In genomic region chr7:6615853-6616555, GRCh38 we compare ENCODE assay signal across 8 cellular contexts. TPM values are rescaled to one million over a fixed set of nuclear protein-coding genes. Genes with fewer than 3 reads are reported as not detected.
DNase-seq lines count a peak whose midpoint lies in the region; ATAC-seq, FAIRE-seq and TF ChIP-seq lines count a peak whose summit lies in the region.

No MANE protein-coding gene starts in this region.

- H2AFZ ChIP-seq in OCI-LY3 (ENCODE audit: low read depth, low read length) (no peak overlapping the region), neural cell (ENCODE audit: low read depth, low read length) (peak overlapping the region; percentile 51)

- H3K27me3 ChIP-seq in OCI-LY3 (ENCODE audit: low read depth, low read length) = no peaks in the 10 kb centered on the region
- H3K27me3 ChIP-seq in esophagus (ENCODE audit: control insufficient read depth in 1 of 2, insufficient read depth in 2 of 2, low read length in 2 of 2) = peaks cover 0 to 4% of the 10 kb centered on the region in 2 donors
- no peaks in the 10 kb centered on the region for H3K27me3 ChIP-seq in neural cell (ENCODE audit: insufficient read depth, low read depth, low read length)

- 12 to 13% methylated on average over 41 to 45 of the region's 45 CpGs for WGBS in esophagus, 2 donors

- no peak overlapping the region for H3K27ac ChIP-seq in OCI-LY3 (ENCODE audit: low read length)
- H3K27ac ChIP-seq in esophagus (ENCODE audit: low read depth in 2 of 2, low read length in 1 of 2) = no peak overlapping the region
- H3K27ac ChIP-seq in neural cell (ENCODE audit: low read length) = no peak overlapping the region

- H3K4me3 ChIP-seq in OCI-LY3 (ENCODE audit: low read length) (peak overlapping the region; percentile 56), esophagus (ENCODE audit: low read depth in 1 of 2, low read length in 2 of 2) (peak overlapping the region; percentile 58 to 59), neural cell (ENCODE audit: low read length) (peak overlapping the region; percentile 94)

- no peaks in the 10 kb centered on the region for H3F3A ChIP-seq in neural cell (ENCODE audit: insufficient read depth, low read length, poor library complexity, severe bottlenecking)

- TF ChIP-seq RAD21 in neural cell (conservative IDR thresholded peaks at IDR 0.05) = no peak

- no peaks in the 10 kb centered on the region for H3K36me3 ChIP-seq in OCI-LY3 (replicated peaks; ENCODE audit: low read depth, low read length)
- H3K36me3 ChIP-seq in esophagus (ENCODE audit: control insufficient read depth in 2 of 2, insufficient read depth in 2 of 2, low read length in 1 of 2) = no peaks in the 10 kb centered on the region
- H3K36me3 ChIP-seq in neural cell (ENCODE audit: insufficient read depth, low read length) = no peaks in the 10 kb centered on the region

- DNase-seq in DMS153 treated with DMSO at 0.1 percent for 48 hours (lab: John Stamatoyannopoulos, UW; ENCODE audit: unreplicated experiment) = peak; percentile 36
- DNase-seq in frontal cortex (ENCODE audit: low spot score in 2 of 2) = no peak
- DNase-seq in SIG-M5 treated with dmso at 0.1 percent for 504 hours (lab: John Stamatoyannopoulos, UW; ENCODE audit: unreplicated experiment) = no peak
- DNase-seq in GF-D8 (lab: John Stamatoyannopoulos, UW) = no peak

- ATAC-seq in HG03521 (IDR thresholded peaks at IDR 0.05; ENCODE audit: unreplicated experiment) = no peak

- H3K79me2 ChIP-seq in OCI-LY3 (ENCODE audit: low read length) = no peaks in the 10 kb centered on the region
- no peaks in the 10 kb centered on the region for H3K79me2 ChIP-seq in neural cell (replicated peaks; ENCODE audit: insufficient read depth, low read length)

- TF ChIP-seq EP300 in neural cell (conservative IDR thresholded peaks at IDR 0.05; ENCODE audit: poor library complexity, severe bottlenecking) = no peak

- peak overlapping the region; percentile 54 for H3K4me2 ChIP-seq in OCI-LY3 (ENCODE audit: low read length)
- peak overlapping the region; percentile 76 for H3K4me2 ChIP-seq in neural cell (ENCODE audit: low read length)

- H4K20me1 ChIP-seq in OCI-LY3 (ENCODE audit: insufficient read depth, low read length) (no peaks in the 10 kb centered on the region), neural cell (ENCODE audit: insufficient read depth) (no peaks in the 10 kb centered on the region)

- H3K9ac ChIP-seq in OCI-LY3 (ENCODE audit: low read length) = no peak overlapping the region
- H3K9ac ChIP-seq in neural cell (ENCODE audit: low read length) = peak overlapping the region; percentile 77

- TF ChIP-seq CTCF in OCI-LY3 (IDR thresholded peaks at IDR 0.05; ENCODE audit: low read depth, low read length) (no peak), neural cell (IDR thresholded peaks at IDR 0.05; ENCODE audit: poor library complexity, severe bottlenecking) (no peak)

- peaks cover 14% of the 10 kb centered on the region for H3K4me1 ChIP-seq in OCI-LY3 (ENCODE audit: low read length)
- H3K4me1 ChIP-seq in esophagus (ENCODE audit: control insufficient read depth in 2 of 2, insufficient read depth in 2 of 2, low read length in 1 of 2) = peaks cover 4 to 13% of the 10 kb centered on the region in 2 donors

- no peaks in the 10 kb centered on the region for H3K9me2 ChIP-seq in neural cell (ENCODE audit: insufficient read depth, low read length)

- H3K9me3 ChIP-seq in OCI-LY3 (ENCODE audit: insufficient read depth, low read length) (no peaks in the 10 kb centered on the region), esophagus (ENCODE audit: control insufficient read depth in 2 of 2, insufficient read depth in 1 of 2, low read depth in 1 of 2, low read length in 1 of 2) (peaks cover 0 to 2% of the 10 kb centered on the region in 2 donors), neural cell (ENCODE audit: low read length) (no peaks in the 10 kb centered on the region)

- FAIRE-seq in frontal cortex (lab: Jason Lieb, UNC) = no peak

TF ChIP-seq in neural cell, 6 proteins besides CTCF, POLR2A, EP300 and RAD21:
- TF ChIP-seq EZH2 (IDR thresholded peaks at IDR 0.05; ENCODE audit: borderline replicate concordance, insufficient read depth, low read length, poor library complexity, severe bottlenecking) = no peak
- no peak for TF ChIP-seq SMC3 (conservative IDR thresholded peaks at IDR 0.05; ENCODE audit: poor library complexity)
- peak; percentile 40 for TF ChIP-seq MXI1 (conservative IDR thresholded peaks at IDR 0.05; ENCODE audit: poor library complexity, severe bottlenecking)
- TF ChIP-seq POLR2AphosphoS5 (IDR thresholded peaks at IDR 0.05) = no peak
- TF ChIP-seq REST (IDR thresholded peaks at IDR 0.05; ENCODE audit: borderline replicate concordance) = no peak

RNA-seq across cellular contexts. Expression of gene ZNF853, which starts 0.6 kb away (rescaled TPM):
- polyA plus RNA-seq in esophagus (1 to 10 TPM in 1 of 2 donors, under 1 TPM in 1; 0.35 to 1.2 TPM), neural cell (8.7 and 12.9 TPM in 2 replicates)
- 23.0 and 26.8 TPM in 2 replicates for polyA minus RNA-seq in neural cell
- total RNA-seq in frontal cortex = 23.6 TPM

RNA-seq across cellular contexts. Expression of gene ZNF316, which starts 21.1 kb away (rescaled TPM):
- 10 to 100 TPM; 11.9 to 21.1 TPM for polyA plus RNA-seq in esophagus
- polyA plus RNA-seq in neural cell = 22.2 and 31.6 TPM in 2 replicates
- polyA minus RNA-seq in neural cell = 32.5 and 43.3 TPM in 2 replicates
- 15.5 TPM for total RNA-seq in frontal cortex

RNA-seq across cellular contexts. Expression of gene INTS15, which starts 26.2 kb away (rescaled TPM):
- 10 to 100 TPM in 1 of 2 donors, 1 to 10 TPM in 1; 8.9 to 11.8 TPM for polyA plus RNA-seq in esophagus
- 32.0 and 36.2 TPM in 2 replicates for polyA plus RNA-seq in neural cell
- 34.5 and 47.0 TPM in 2 replicates for polyA minus RNA-seq in neural cell
- 22.4 TPM for total RNA-seq in frontal cortex

RNA-seq across cellular contexts. Expression of gene ZDHHC4, which starts 38.8 kb away (rescaled TPM):
- polyA plus RNA-seq in esophagus (10 to 100 TPM; 13.6 to 26.1 TPM), neural cell (52.2 and 55.9 TPM in 2 replicates)
- 35.5 and 39.7 TPM in 2 replicates for polyA minus RNA-seq in neural cell
- 52.2 TPM for total RNA-seq in frontal cortex
